In the genomic region with DNA sequence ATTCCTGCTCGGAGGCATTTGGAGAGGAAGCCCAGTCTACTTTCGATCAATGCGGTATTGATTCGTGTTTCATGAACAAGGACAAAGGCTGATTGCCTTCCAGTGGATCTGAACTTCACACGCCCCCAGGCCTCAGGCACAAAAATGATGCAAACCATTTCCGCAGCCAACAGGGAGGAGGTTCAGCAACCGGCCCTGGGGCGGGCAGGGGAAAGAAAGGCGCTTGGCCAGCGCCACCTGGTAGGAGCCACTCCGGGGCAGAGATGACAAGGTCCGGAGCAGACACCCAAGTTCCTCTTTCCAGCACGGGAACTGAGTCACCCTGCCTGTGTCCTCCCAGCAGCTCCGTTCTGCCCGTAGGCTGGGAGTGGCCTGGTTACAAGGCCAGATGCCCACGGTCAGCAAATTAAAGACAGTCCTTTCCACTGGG, we compare ENCODE assay signal across 2 cellular contexts.
TF ChIP-seq lines count a peak whose summit lies in the region.

No MANE protein-coding gene starts in this region.

TF ChIP-seq in GM12878, 131 proteins besides CTCF, POLR2A, EP300 and RAD21 (continued from another document):
- TF ChIP-seq ETV6 (conservative IDR thresholded peaks at IDR 0.05 in 1 of 2, IDR thresholded peaks at IDR 0.05 in 1 of 2; ENCODE audit: borderline replicate concordance in 1 of 2, low read depth in 1 of 2) (no peak), PBX3 (IDR thresholded peaks at IDR 0.05; ENCODE audit: insufficient replicate concordance, low read depth, low read length) (no peak), SPI1 (IDR thresholded peaks at IDR 0.05; ENCODE audit: borderline replicate concordance, insufficient read depth, low read depth, low read length) (peak; percentile 36; the same call in 1 of the 2 replicates), ATF2 (IDR thresholded peaks at IDR 0.05; ENCODE audit: low read length) (no peak), YY1 (IDR thresholded peaks at IDR 0.05; ENCODE audit: low read depth, low read length) (no peak), KAT2A (conservative IDR thresholded peaks at IDR 0.05; ENCODE audit: control insufficient read depth, low read depth, low read length) (no peak)

TF ChIP-seq in HepG2, 621 proteins besides CTCF, POLR2A, EP300 and RAD21 (continues in another document):
- TF ChIP-seq, protein P1, sequence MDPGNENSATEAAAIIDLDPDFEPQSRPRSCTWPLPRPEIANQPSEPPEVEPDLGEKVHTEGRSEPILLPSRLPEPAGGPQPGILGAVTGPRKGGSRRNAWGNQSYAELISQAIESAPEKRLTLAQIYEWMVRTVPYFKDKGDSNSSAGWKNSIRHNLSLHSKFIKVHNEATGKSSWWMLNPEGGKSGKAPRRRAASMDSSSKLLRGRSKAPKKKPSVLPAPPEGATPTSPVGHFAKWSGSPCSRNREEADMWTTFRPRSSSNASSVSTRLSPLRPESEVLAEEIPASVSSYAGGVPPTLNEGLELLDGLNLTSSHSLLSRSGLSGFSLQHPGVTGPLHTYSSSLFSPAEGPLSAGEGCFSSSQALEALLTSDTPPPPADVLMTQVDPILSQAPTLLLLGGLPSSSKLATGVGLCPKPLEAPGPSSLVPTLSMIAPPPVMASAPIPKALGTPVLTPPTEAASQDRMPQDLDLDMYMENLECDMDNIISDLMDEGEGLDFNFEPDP (CRISPR knock-in tag; conservative IDR thresholded peaks at IDR 0.05), result no peak
- TF ChIP-seq ZNF720 (CRISPR knock-in tag; IDR thresholded peaks at IDR 0.05) (no peak), NAIF1 (CRISPR knock-in tag; IDR thresholded peaks at IDR 0.05; ENCODE audit: borderline replicate concordance) (no peak), CEBPG (CRISPR knock-in tag; IDR thresholded peaks at IDR 0.05) (peak; percentile 59; the same call in 1 of the 2 replicates), TP53 (CRISPR knock-in tag; conservative IDR thresholded peaks at IDR 0.05) (no peak), HNRNPK (IDR thresholded peaks at IDR 0.05; ENCODE audit: low read depth, low read length, poor library complexity, severe bottlenecking) (no peak), KMT2A (CRISPR knock-in tag; IDR thresholded peaks at IDR 0.05) (no peak), ZNF687 (CRISPR knock-in tag; IDR thresholded peaks at IDR 0.05) (peak; percentile 55; the same call in 1 of the 2 replicates), ZGPAT (CRISPR knock-in tag; IDR thresholded peaks at IDR 0.05) (0 out of 2 replicates have a peak, but pooled peaks have one; percentile 24), PREB (CRISPR knock-in tag; IDR thresholded peaks at IDR 0.05) (no peak), ZSCAN29 (CRISPR knock-in tag; conservative IDR thresholded peaks at IDR 0.05) (no peak), ZBTB26 (CRISPR knock-in tag; IDR thresholded peaks at IDR 0.05; ENCODE audit: borderline replicate concordance) (no peak), RARA (CRISPR knock-in tag; IDR thresholded peaks at IDR 0.05) (0 out of 2 replicates have a peak, but pooled peaks have one; percentile 28), ARNT2 (CRISPR knock-in tag; IDR thresholded peaks at IDR 0.05; ENCODE audit: low read depth) (no peak), ATRX (CRISPR knock-in tag; IDR thresholded peaks at IDR 0.05; ENCODE audit: borderline replicate concordance) (no peak), KDM2A (CRISPR knock-in tag; IDR thresholded peaks at IDR 0.05; ENCODE audit: borderline replicate concordance, low read depth) (peak; percentile 46; the same call in 1 of the 2 replicates), ZNF382 (CRISPR knock-in tag; IDR thresholded peaks at IDR 0.05; ENCODE audit: borderline replicate concordance) (no peak), ZNF350 (CRISPR knock-in tag; IDR thresholded peaks at IDR 0.05; ENCODE audit: borderline replicate concordance, low read depth) (no peak), ONECUT2 (CRISPR knock-in tag; IDR thresholded peaks at IDR 0.05) (peak; percentile 59), XRCC5 (optimal IDR thresholded peaks at IDR 0.05; ENCODE audit: low read length) (peak; percentile 48), REPIN1 (CRISPR knock-in tag; IDR thresholded peaks at IDR 0.05; ENCODE audit: borderline replicate concordance, low read depth) (no peak), MAFK (conservative IDR thresholded peaks at IDR 0.05 in 1 of 2, IDR thresholded peaks at IDR 0.05 in 1 of 2; ENCODE audit: low read length in 2 of 2) (peak in 1 of 2 experiments; percentile 21; a peak in 1 of 4 replicates), ZNF143 (CRISPR knock-in tag; IDR thresholded peaks at IDR 0.05) (no peak), PPARG (CRISPR knock-in tag; conservative IDR thresholded peaks at IDR 0.05) (0 out of 2 replicates have a peak, but pooled peaks have one; percentile 31)
- TF ChIP-seq, protein P2, sequence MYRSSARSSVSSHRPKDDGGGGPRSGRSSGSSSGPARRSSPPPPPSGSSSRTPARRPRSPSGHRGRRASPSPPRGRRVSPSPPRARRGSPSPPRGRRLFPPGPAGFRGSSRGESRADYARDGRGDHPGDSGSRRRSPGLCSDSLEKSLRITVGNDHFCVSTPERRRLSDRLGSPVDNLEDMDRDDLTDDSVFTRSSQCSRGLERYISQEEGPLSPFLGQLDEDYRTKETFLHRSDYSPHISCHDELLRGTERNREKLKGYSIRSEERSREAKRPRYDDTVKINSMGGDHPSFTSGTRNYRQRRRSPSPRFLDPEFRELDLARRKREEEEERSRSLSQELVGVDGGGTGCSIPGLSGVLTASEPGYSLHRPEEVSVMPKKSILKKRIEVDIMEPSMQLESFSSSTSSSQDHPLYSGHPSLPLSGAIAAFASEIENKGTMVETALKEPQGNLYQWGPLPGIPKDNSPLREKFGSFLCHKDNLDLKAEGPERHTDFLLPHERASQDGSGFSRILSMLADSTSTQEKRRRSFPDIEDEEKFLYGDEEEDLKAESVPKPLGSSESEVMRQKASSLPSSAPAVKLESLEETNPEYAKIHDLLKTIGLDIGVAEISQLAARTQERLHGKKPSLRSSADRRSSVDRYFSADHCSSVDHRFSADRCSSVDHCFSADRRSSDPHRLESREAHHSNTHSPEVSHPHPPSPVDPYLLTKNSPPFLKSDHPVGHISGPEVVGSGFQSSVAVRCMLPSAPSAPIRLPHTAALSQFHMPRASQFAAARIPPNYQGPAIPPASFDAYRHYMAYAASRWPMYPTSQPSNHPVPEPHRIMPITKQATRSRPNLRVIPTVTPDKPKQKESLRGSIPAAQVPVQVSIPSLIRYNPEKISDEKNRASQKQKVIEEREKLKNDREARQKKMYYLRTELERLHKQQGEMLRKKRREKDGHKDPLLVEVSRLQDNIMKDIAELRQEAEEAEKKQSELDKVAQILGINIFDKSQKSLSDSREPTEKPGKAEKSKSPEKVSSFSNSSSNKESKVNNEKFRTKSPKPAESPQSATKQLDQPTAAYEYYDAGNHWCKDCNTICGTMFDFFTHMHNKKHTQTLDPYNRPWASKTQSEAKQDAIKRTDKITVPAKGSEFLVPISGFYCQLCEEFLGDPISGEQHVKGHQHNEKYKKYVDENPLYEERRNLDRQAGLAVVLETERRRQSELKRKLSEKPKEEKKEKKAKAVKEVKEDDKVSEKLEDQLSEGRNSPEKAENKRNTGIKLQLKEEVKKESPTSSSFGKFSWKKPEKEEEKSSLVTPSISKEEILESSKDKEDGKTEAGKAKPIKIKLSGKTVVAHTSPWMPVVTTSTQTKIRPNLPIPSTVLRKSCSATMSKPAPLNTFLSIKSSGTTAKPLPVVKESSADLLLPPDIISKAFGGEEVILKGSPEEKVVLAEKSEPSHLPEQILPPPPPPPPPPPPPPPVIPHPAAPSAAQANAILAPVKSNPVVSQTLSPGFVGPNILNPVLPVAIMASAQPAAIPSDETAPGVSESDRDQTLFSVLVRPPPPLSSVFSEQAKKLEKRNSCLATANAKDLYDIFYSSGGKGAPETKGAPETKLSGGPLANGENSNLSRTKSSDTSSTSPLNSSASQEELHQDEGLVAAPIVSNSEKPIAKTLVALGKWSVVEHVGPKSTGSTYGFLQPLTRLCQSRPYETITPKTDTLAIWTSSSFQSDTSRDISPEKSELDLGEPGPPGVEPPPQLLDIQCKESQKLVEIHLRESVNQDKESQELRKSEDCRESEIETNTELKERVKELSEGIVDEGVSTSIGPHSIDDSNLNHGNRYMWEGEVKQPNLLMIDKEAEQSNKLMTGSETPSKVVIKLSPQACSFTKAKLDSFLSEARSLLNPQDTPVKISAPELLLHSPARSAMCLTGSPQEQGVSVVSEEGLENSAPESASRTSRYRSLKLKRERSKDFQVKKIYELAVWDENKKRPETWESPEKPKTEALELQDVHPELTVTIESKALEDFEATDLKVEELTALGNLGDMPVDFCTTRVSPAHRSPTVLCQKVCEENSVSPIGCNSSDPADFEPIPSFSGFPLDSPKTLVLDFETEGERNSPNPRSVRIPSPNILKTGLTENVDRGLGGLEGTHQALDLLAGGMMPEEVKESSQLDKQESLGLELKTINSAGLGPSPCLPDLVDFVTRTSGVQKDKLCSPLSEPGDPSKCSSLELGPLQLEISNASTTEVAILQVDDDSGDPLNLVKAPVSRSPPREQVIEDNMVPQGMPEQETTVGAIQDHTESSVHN (CRISPR knock-in tag; IDR thresholded peaks at IDR 0.05), result no peak
- TF ChIP-seq, protein P3, sequence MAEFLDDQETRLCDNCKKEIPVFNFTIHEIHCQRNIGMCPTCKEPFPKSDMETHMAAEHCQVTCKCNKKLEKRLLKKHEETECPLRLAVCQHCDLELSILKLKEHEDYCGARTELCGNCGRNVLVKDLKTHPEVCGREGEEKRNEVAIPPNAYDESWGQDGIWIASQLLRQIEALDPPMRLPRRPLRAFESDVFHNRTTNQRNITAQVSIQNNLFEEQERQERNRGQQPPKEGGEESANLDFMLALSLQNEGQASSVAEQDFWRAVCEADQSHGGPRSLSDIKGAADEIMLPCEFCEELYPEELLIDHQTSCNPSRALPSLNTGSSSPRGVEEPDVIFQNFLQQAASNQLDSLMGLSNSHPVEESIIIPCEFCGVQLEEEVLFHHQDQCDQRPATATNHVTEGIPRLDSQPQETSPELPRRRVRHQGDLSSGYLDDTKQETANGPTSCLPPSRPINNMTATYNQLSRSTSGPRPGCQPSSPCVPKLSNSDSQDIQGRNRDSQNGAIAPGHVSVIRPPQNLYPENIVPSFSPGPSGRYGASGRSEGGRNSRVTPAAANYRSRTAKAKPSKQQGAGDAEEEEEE (CRISPR knock-in tag; IDR thresholded peaks at IDR 0.05; ENCODE audit: borderline replicate concordance), result no peak
- TF ChIP-seq, protein P4, sequence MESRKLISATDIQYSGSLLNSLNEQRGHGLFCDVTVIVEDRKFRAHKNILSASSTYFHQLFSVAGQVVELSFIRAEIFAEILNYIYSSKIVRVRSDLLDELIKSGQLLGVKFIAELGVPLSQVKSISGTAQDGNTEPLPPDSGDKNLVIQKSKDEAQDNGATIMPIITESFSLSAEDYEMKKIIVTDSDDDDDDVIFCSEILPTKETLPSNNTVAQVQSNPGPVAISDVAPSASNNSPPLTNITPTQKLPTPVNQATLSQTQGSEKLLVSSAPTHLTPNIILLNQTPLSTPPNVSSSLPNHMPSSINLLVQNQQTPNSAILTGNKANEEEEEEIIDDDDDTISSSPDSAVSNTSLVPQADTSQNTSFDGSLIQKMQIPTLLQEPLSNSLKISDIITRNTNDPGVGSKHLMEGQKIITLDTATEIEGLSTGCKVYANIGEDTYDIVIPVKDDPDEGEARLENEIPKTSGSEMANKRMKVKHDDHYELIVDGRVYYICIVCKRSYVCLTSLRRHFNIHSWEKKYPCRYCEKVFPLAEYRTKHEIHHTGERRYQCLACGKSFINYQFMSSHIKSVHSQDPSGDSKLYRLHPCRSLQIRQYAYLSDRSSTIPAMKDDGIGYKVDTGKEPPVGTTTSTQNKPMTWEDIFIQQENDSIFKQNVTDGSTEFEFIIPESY (CRISPR knock-in tag; IDR thresholded peaks at IDR 0.05), result no peak
